30 cellular contexts compared by ENCODE assay signal in the genomic region with DNA sequence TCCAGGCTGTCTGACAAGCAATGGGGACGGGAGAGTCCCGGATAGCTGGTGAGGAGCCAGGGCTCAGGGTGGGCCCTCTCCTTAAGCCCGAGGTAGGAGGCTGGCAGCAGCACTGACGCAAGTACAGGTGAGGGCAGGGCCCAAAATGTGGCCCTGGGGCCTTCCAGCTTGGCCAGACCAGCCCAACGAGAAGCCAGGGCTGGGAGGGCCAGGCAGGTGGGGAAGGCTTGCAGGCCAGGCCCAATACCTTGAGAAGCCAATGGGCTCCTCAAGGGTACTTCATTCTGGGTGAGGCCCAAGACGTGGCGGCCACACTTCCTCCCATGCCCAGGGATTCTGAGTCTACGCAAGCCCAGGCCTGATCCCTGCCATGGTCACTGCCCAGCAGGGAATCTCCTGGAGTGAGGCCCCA. TPM values are rescaled to one million over a fixed set of nuclear protein-coding genes. Genes with fewer than 3 reads are reported as not detected.
DNase-seq lines count a peak whose midpoint lies in the region; ATAC-seq, FAIRE-seq and TF ChIP-seq lines count a peak whose summit lies in the region.
"Had no signal": no experiment of that assay in that cellular context is flagged by ENCODE, and none has a peak within 500 bp of the region (broad histone marks: within the 10 kb centered on the region; RNA-seq: fewer than 3 reads in every experiment).

No MANE protein-coding gene starts in this region.

- no peak for TF ChIP-seq RAD21 in HepG2 (CRISPR knock-in tag; IDR thresholded peaks at IDR 0.05)

- H3K4me1 ChIP-seq in HepG2 (ENCODE audit: insufficient read depth, low read length) (peaks cover 91% of the 10 kb centered on the region), right lobe of liver (no peaks in the 10 kb centered on the region), esophagus (ENCODE audit: control insufficient read depth in 2 of 2, insufficient read depth in 2 of 2, low read length in 1 of 2) (peaks cover 11 to 31% of the 10 kb centered on the region in 2 donors), neuronal stem cell (ENCODE audit: control insufficient read depth in 2 of 2, insufficient read depth in 1 of 2, low read depth in 1 of 2, low read length in 2 of 2) (peaks cover 25 to 26% of the 10 kb centered on the region in 2 donors), hepatocyte (ENCODE audit: insufficient read depth) (peaks cover 49% of the 10 kb centered on the region)
- H3K4me1 ChIP-seq: pancreas had no signal

- TF ChIP-seq CTCF in HepG2 (CRISPR knock-in tag; IDR thresholded peaks at IDR 0.05) (no peak), right lobe of liver (IDR thresholded peaks at IDR 0.05) (no peak), CD14-positive monocyte (IDR thresholded peaks at IDR 0.05) (no peak), hepatocyte (IDR thresholded peaks at IDR 0.05; ENCODE audit: poor library complexity) (no peak)

- peak overlapping the region; percentile 50 for H2AK5ac ChIP-seq in neuronal stem cell (ENCODE audit: low read depth, low read length)

- peak overlapping the region; percentile 72 for H2BK15ac ChIP-seq in neuronal stem cell (ENCODE audit: low read length)

- H3K9ac ChIP-seq in HepG2 (ENCODE audit: insufficient read depth, low read depth, low read length): no peak overlapping the region
- H3K9ac ChIP-seq in neuronal stem cell (ENCODE audit: low read depth, low read length, poor library complexity): peak overlapping the region; percentile 16

- no TSS peak for BruUV-seq in HepG2 (replicated peaks; lab: Mats Ljungman, UMichigan)

- H3K18ac ChIP-seq in neuronal stem cell (ENCODE audit: low read length): peak overlapping the region; percentile 69

- H3K27me3 ChIP-seq in HepG2 (ENCODE audit: control insufficient read depth in 1 of 2, insufficient read depth in 2 of 2, low read length in 2 of 2) (no peaks in the 10 kb centered on the region), right lobe of liver (no peaks in the 10 kb centered on the region), esophagus (ENCODE audit: control insufficient read depth in 1 of 2, insufficient read depth in 2 of 2, low read length in 2 of 2) (no peaks in the 10 kb centered on the region), neuronal stem cell (ENCODE audit: control insufficient read depth in 3 of 3, insufficient read depth in 3 of 3, low read depth in 1 of 3, low read length in 3 of 3) (no peaks in the 10 kb centered on the region), hepatocyte (no peaks in the 10 kb centered on the region)
- H3K27me3 ChIP-seq: cardiac muscle cell, gastrocnemius medialis, MG63, pancreas had no signal

- DNase-seq in HepG2 (ENCODE audit: low spot score): no peak
- DNase-seq in right lobe of liver: no peak
- no peak for DNase-seq in neuronal stem cell (ENCODE audit: low spot score)
- no peak for DNase-seq in GM03348 (ENCODE audit: low spot score)
- no peak for DNase-seq in CD14-positive monocyte (ENCODE audit: low spot score)
- DNase-seq in hepatocyte (ENCODE audit: low spot score): no peak
- DNase-seq: activated CD4-positive, alpha-beta memory T cell treated with anti-CD3 and anti-CD28 coated beads, Interleukin-2, amount 10 ng/mL, durations not matched to agents 7 days and 5 days; activated CD4-positive, alpha-beta T cell treated with anti-CD3 and anti-CD28 coated beads for 1 hour; CD4-positive, alpha-beta memory T cell; DMS 273 treated with DMSO at 0.1 percent for 48 hours; endodermal cell; gastrocnemius medialis; KBM-7; left ventricle myocardium superior; NCI-H1417 treated with DMSO at 0.1 percent for 48 hours; NCI-H748 treated with DMSO at 0.1 percent for 48 hours; nephron progenitor cell; pancreas; stimulated activated CD4-positive, alpha-beta T cell treated with anti-CD3 and anti-CD28 coated beads, Interleukin-1b, Interleukin-23, amount 100 ng/mL, for 48 hours had no signal

- no peak overlapping the region for H3K23ac ChIP-seq in neuronal stem cell (ENCODE audit: low read depth, low read length, poor library complexity)

- intact Hi-C loops in HepG2 (cut with micrococcal nuclease; ENCODE audit: unreplicated experiment) (no loop called here), right lobe of liver (cut with DNase I) (no loop called here), CD14-positive monocyte (cut with micrococcal nuclease) (loop anchor here in 1 of 2 donors (10.0 kb wide), 1 partner anchor 118 kb away; no protein-coding TSS in a partner anchor)

- no peak for FAIRE-seq in HepG2 (lab: Jason Lieb, UNC)
- FAIRE-seq: pancreas, urothelium cell line had no signal

- H2AFZ ChIP-seq in HepG2 (ENCODE audit: low read length): no peak overlapping the region
- H2AFZ ChIP-seq in neuronal stem cell (ENCODE audit: low read length): no peak overlapping the region
- no peak overlapping the region for H2AFZ ChIP-seq in hepatocyte

- no peak overlapping the region for H3K4ac ChIP-seq in neuronal stem cell (ENCODE audit: low read length)

- H2BK5ac ChIP-seq in neuronal stem cell (ENCODE audit: low read length): no peak overlapping the region

- no peak overlapping the region for H3K4me3 ChIP-seq in HepG2 (replicated peaks in 1 of 3; ENCODE audit: insufficient read depth in 1 of 3, low read depth in 2 of 3, low read length in 3 of 3)
- H3K4me3 ChIP-seq in right lobe of liver: no peak overlapping the region
- H3K4me3 ChIP-seq in esophagus (ENCODE audit: low read depth in 1 of 2, low read length in 2 of 2): no peak overlapping the region
- no peak overlapping the region for H3K4me3 ChIP-seq in neuronal stem cell (ENCODE audit: low read length in 2 of 2)
- H3K4me3 ChIP-seq in hepatocyte: no peak overlapping the region
- H3K4me3 ChIP-seq: cardiac muscle cell, gastrocnemius medialis, HAP-1, MG63, pancreas, SK-N-MC, smooth muscle cell had no signal

- no peak overlapping the region for H4K91ac ChIP-seq in neuronal stem cell (ENCODE audit: low read depth, low read length, poor library complexity)

- TF ChIP-seq POLR2A in HepG2 (IDR thresholded peaks at IDR 0.05; ENCODE audit: insufficient read depth in 1 of 2, low read depth in 2 of 2, low read length in 2 of 2): no peak
- no peak for TF ChIP-seq POLR2A in right lobe of liver (IDR thresholded peaks at IDR 0.05)

- H3K4me3 Mint-ChIP-seq in CD14-positive monocyte: no peak overlapping the region
- H3K4me3 Mint-ChIP-seq: activated CD4-positive, alpha-beta memory T cell treated with anti-CD3 and anti-CD28 coated beads, Interleukin-2, amount 10 ng/mL, durations not matched to agents 7 days and 5 days; activated T-helper 17 cell treated with anti-CD3 and anti-CD28 coated beads, Interleukin-2, amount 50 U/mL, for 72 hours; CD4-positive, alpha-beta memory T cell; endodermal cell; nephron progenitor cell; T-helper 1 cell treated with Interleukin-12 subunit alpha and Interleukin-12 subunit beta and Interleukin-4 antibody, amounts not matched to agents 30 μg/mL and 1 μg/mL, for 36 hours had no signal

- TF ChIP-seq EP300 in HepG2 (IDR thresholded peaks at IDR 0.05; ENCODE audit: low read depth in 2 of 2, low read length in 2 of 2) (no peak), HepG2 (CRISPR knock-in tag; IDR thresholded peaks at IDR 0.05; ENCODE audit: borderline replicate concordance) (no peak)

- no peak for ATAC-seq in HepG2
- ATAC-seq in right lobe of liver: no peak
- no peak for ATAC-seq in GM19328 (IDR thresholded peaks at IDR 0.05; ENCODE audit: unreplicated experiment)
- ATAC-seq: activated naive CD4-positive, alpha-beta T cell treated with anti-CD3 and anti-CD28 coated beads, Interleukin-2, amount 50 U/mL, for 72 hours; activated T-helper 17 cell treated with anti-CD3 and anti-CD28 coated beads, Interleukin-2, amount 50 U/mL, for 72 hours; gastrocnemius medialis had no signal

- H3K79me2 ChIP-seq in HepG2 (ENCODE audit: insufficient read depth, low read length) (no peaks in the 10 kb centered on the region), hepatocyte (no peaks in the 10 kb centered on the region)

- H4K8ac ChIP-seq in neuronal stem cell (ENCODE audit: low read depth, low read length): no peak overlapping the region

- no peaks in the 10 kb centered on the region for H3K36me3 Mint-ChIP-seq in CD14-positive monocyte
- H3K36me3 Mint-ChIP-seq: activated naive CD4-positive, alpha-beta T cell treated with anti-CD3 and anti-CD28 coated beads, Interleukin-2, amount 50 U/mL, for 72 hours; CD4-positive, alpha-beta memory T cell had no signal

- POLR2A ChIA-PET in HepG2 (lab: Yijun Ruan, JAX): interaction anchor here (1.1 kb wide), 1 partner anchor 38 kb away, joined by 4 read pairs; the partner anchor contains the start of gene AMOTL2

- H3K9me3 ChIP-seq in HepG2 (ENCODE audit: low read length) (no peaks in the 10 kb centered on the region), right lobe of liver (no peaks in the 10 kb centered on the region), esophagus (ENCODE audit: control insufficient read depth in 2 of 2, insufficient read depth in 1 of 2, low read depth in 1 of 2, low read length in 1 of 2) (no peaks in the 10 kb centered on the region), neuronal stem cell (replicated peaks in 1 of 2; ENCODE audit: control insufficient read depth in 2 of 2, insufficient read depth in 1 of 2, low read depth in 1 of 2, low read length in 2 of 2) (no peaks in the 10 kb centered on the region), hepatocyte (ENCODE audit: low read depth) (no peaks in the 10 kb centered on the region)
- H3K9me3 ChIP-seq: gastrocnemius medialis, HAP-1, MG63, pancreas had no signal

- H3K27me3 Mint-ChIP-seq in CD14-positive monocyte (ENCODE audit: low read depth in 3 of 3): peaks cover 1 to 6% (median 6%) of the 10 kb centered on the region in 3 donors
- H3K27me3 Mint-ChIP-seq: activated T-helper 17 cell treated with anti-CD3 and anti-CD28 coated beads, Interleukin-2, amount 50 U/mL, for 72 hours had no signal

- H3K4me2 ChIP-seq in HepG2 (ENCODE audit: low read depth, low read length) (no peak overlapping the region), neuronal stem cell (ENCODE audit: insufficient read depth, low read length, poor library complexity, severe bottlenecking) (no peak overlapping the region), hepatocyte (no peak overlapping the region)
- H3K4me2 ChIP-seq: smooth muscle cell had no signal

- H3K9me2 ChIP-seq in hepatocyte (replicated peaks; ENCODE audit: insufficient read depth): no peaks in the 10 kb centered on the region

- H3K27ac ChIP-seq in HepG2 (ENCODE audit: extremely low read length, insufficient read depth, low read length): no peak overlapping the region
- H3K27ac ChIP-seq in right lobe of liver: no peak overlapping the region
- peak overlapping the region; percentile 87 to 93 for H3K27ac ChIP-seq in esophagus (ENCODE audit: low read depth in 2 of 2, low read length in 1 of 2)
- no peak overlapping the region for H3K27ac ChIP-seq in neuronal stem cell (replicated peaks; ENCODE audit: low read length)
- no peak overlapping the region for H3K27ac ChIP-seq in hepatocyte
- H3K27ac ChIP-seq: cardiac muscle cell, gastrocnemius medialis, pancreas, SK-N-MC had no signal

- no peaks in the 10 kb centered on the region for H3K79me1 ChIP-seq in neuronal stem cell (ENCODE audit: low read depth, low read length)

- peak overlapping the region; percentile 34 for H2BK12ac ChIP-seq in neuronal stem cell (ENCODE audit: low read length)

- H3K36me3 ChIP-seq in HepG2 (replicated peaks in 1 of 2; ENCODE audit: control insufficient read depth in 1 of 2, insufficient read depth in 2 of 2, low read length in 2 of 2) (no peaks in the 10 kb centered on the region), right lobe of liver (no peaks in the 10 kb centered on the region), esophagus (ENCODE audit: control insufficient read depth in 2 of 2, insufficient read depth in 2 of 2, low read length in 1 of 2) (no peaks in the 10 kb centered on the region), neuronal stem cell (replicated peaks in 1 of 2; ENCODE audit: control insufficient read depth in 2 of 2, insufficient read depth in 2 of 2, low read length in 2 of 2) (no peaks in the 10 kb centered on the region), hepatocyte (replicated peaks; ENCODE audit: insufficient read depth, low read depth) (no peaks in the 10 kb centered on the region)
- H3K36me3 ChIP-seq: cardiac muscle cell, gastrocnemius medialis, HAP-1, MG63, pancreas had no signal

- no peak overlapping the region for H3K27ac Mint-ChIP-seq in CD14-positive monocyte
- H3K27ac Mint-ChIP-seq: activated CD4-positive, alpha-beta memory T cell treated with anti-CD3 and anti-CD28 coated beads, Interleukin-2, amount 10 ng/mL, durations not matched to agents 7 days and 5 days; activated naive CD4-positive, alpha-beta T cell treated with anti-CD3 and anti-CD28 coated beads, Interleukin-2, amount 50 U/mL, for 72 hours; activated T-helper 17 cell treated with anti-CD3 and anti-CD28 coated beads, Interleukin-2, amount 50 U/mL, for 72 hours; endodermal cell; nephron progenitor cell; T-helper 1 cell treated with Interleukin-12 subunit alpha and Interleukin-12 subunit beta and Interleukin-4 antibody, amounts not matched to agents 30 μg/mL and 1 μg/mL, for 36 hours had no signal

- in situ Hi-C loops in HepG2 (cut with HindIII; ENCODE audit: extremely low pct_ligation_motif_present, low pct_unique_long_range_greater_than_20kb): no loop called here

- no peak overlapping the region for H3K14ac ChIP-seq in neuronal stem cell (ENCODE audit: low read length)

- CTCF ChIA-PET in HepG2 (lab: Yijun Ruan, JAX; ENCODE audit: low intra/inter-chr PET ratio, low total read pairs): no interaction called here

- H2BK120ac ChIP-seq in neuronal stem cell (ENCODE audit: low read depth, low read length): no peak overlapping the region

- H4K20me1 ChIP-seq in HepG2 (ENCODE audit: insufficient read depth, low read length): no peaks in the 10 kb centered on the region
- no peaks in the 10 kb centered on the region for H4K20me1 ChIP-seq in hepatocyte (ENCODE audit: insufficient read depth, poor library complexity, severe bottlenecking)

- H3K9me3 Mint-ChIP-seq in CD14-positive monocyte: no peaks in the 10 kb centered on the region
- H3K9me3 Mint-ChIP-seq: activated CD4-positive, alpha-beta memory T cell treated with anti-CD3 and anti-CD28 coated beads, Interleukin-2, amount 10 ng/mL, durations not matched to agents 7 days and 5 days; activated naive CD4-positive, alpha-beta T cell treated with anti-CD3 and anti-CD28 coated beads, Interleukin-2, amount 50 U/mL, for 72 hours; activated T-helper 17 cell treated with anti-CD3 and anti-CD28 coated beads, Interleukin-2, amount 50 U/mL, for 72 hours; CD4-positive, alpha-beta memory T cell; endodermal cell; nephron progenitor cell; T-helper 1 cell treated with Interleukin-12 subunit alpha and Interleukin-12 subunit beta and Interleukin-4 antibody, amounts not matched to agents 30 μg/mL and 1 μg/mL, for 36 hours had no signal

- 98% methylated on average over 5 of the region's 8 CpGs for WGBS in HepG2 (ENCODE audit: low lambda C conversion rate)
- WGBS in right lobe of liver (ENCODE audit: insufficient coverage, low coverage, low lambda C conversion rate, missing lambda C conversion rate): no CpG with 5 or more reads among the region's 8 CpGs
- WGBS in esophagus, 2 donors: 55 to 71% methylated on average over 8 of the region's 8 CpGs
- no CpG with 5 or more reads among the region's 8 CpGs for WGBS in neuronal stem cell (ENCODE audit: extremely low coverage in 2 of 2, insufficient read length in 2 of 2, insufficient replicate concordance in 1 of 2), 2 donors
- 98% methylated on average over 7 of the region's 8 CpGs for WGBS in hepatocyte (ENCODE audit: low lambda C conversion rate, missing lambda C conversion rate)

- no peaks in the 10 kb centered on the region for H3K4me1 Mint-ChIP-seq in CD14-positive monocyte
- H3K4me1 Mint-ChIP-seq: activated CD4-positive, alpha-beta memory T cell treated with anti-CD3 and anti-CD28 coated beads, Interleukin-2, amount 10 ng/mL, durations not matched to agents 7 days and 5 days; activated T-helper 17 cell treated with anti-CD3 and anti-CD28 coated beads, Interleukin-2, amount 50 U/mL, for 72 hours had no signal

RNA-seq across cellular contexts. Expression of gene AMOTL2, which starts 37.2 kb away (rescaled TPM):
- total RNA-seq in HepG2 (2016; rRNA removed; fragmentation: Illumina TruSeq; extraction: Trizol): 11.5 and 17.3 TPM in 2 replicates
- 1.3 and 1.8 TPM in 2 replicates for total RNA-seq in HepG2 (2016; cell fraction: cytosol; rRNA removed; fragmentation: Illumina TruSeq; extraction: Trizol; ENCODE audit: low read depth)
- total RNA-seq in HepG2 (2016; cell fraction: insoluble cytoplasmic fraction; rRNA removed; fragmentation: Illumina TruSeq; extraction: Trizol): 10.0 and 18.3 TPM in 2 replicates
- total RNA-seq in HepG2 (2016; cell fraction: membrane; rRNA removed; fragmentation: Illumina TruSeq; extraction: Trizol): 5.3 and 5.6 TPM in 2 replicates
- total RNA-seq in HepG2 (2016; cell fraction: nucleus; rRNA removed; fragmentation: Illumina TruSeq; extraction: Trizol): 25.6 and 30.4 TPM in 2 replicates
- 14.0 and 18.5 TPM in 2 replicates for polyA plus RNA-seq in HepG2 (2011; rRNA removed)
- polyA plus RNA-seq in HepG2 (2011; cell fraction: cytosol; rRNA removed): 7.7 and 10.7 TPM in 2 replicates
- 39.3 and 76.1 TPM in 2 replicates for polyA plus RNA-seq in HepG2 (2011; cell fraction: nucleus; rRNA removed)
- polyA plus RNA-seq in HepG2 (2012): 5.4 and 7.4 TPM in 2 replicates
- polyA plus RNA-seq in HepG2 (2016; cell fraction: cytosol; fragmentation: Illumina TruSeq; extraction: Trizol; ENCODE audit: low read depth): 0.38 and 0.55 TPM in 2 replicates
- polyA plus RNA-seq in HepG2 (2016; cell fraction: insoluble cytoplasmic fraction; fragmentation: Illumina TruSeq; extraction: Trizol; ENCODE audit: low read depth): 8.6 and 12.7 TPM in 2 replicates
- polyA plus RNA-seq in HepG2 (2016; cell fraction: membrane; fragmentation: Illumina TruSeq; extraction: Trizol; ENCODE audit: low read depth): 1.5 and 1.7 TPM in 2 replicates
- polyA plus RNA-seq in HepG2 (2016; cell fraction: nucleus; fragmentation: Illumina TruSeq; extraction: Trizol; ENCODE audit: insufficient read depth, low read depth): 19.3 and 21.2 TPM in 2 replicates
- 47.5 and 50.2 TPM in 2 replicates for polyA minus RNA-seq in HepG2 (2011; rRNA and poly(A)+ RNA removed; ENCODE audit: low replicate concordance)
- 12.3 and 13.8 TPM in 2 replicates for polyA minus RNA-seq in HepG2 (2011; cell fraction: cytosol; rRNA and poly(A)+ RNA removed)
- polyA minus RNA-seq in HepG2 (2011; cell fraction: nucleus; rRNA and poly(A)+ RNA removed): 44.1 and 53.9 TPM in 2 replicates
- total RNA-seq in right lobe of liver: 10 to 100 TPM; 18.0 to 33.3 (median 21.8) TPM
- 10 to 100 TPM; 21.2 to 23.2 TPM for polyA plus RNA-seq in esophagus
- 61.7 TPM for polyA plus RNA-seq in neuronal stem cell (2013, experiment 1 of 2)
- polyA plus RNA-seq in neuronal stem cell (2013, experiment 2 of 2): 60.5 TPM
- not detected for polyA plus RNA-seq in CD14-positive monocyte
- total RNA-seq in hepatocyte: 71.4 and 81.6 TPM in 2 replicates
- polyA plus RNA-seq in hepatocyte: 63.9 and 74.2 TPM in 2 replicates
- total RNA-seq: activated CD4-positive, alpha-beta memory T cell treated with anti-CD3 and anti-CD28 coated beads, Interleukin-2, amount 10 ng/mL, durations not matched to agents 7 days and 5 days; activated T-helper 17 cell treated with anti-CD3 and anti-CD28 coated beads, Interleukin-2, amount 50 U/mL, for 72 hours had no signal

Comparison
In these comparisons a context has a peak if more than half of its experiments do, and no peak if none do; other contexts are left out.
1. H3K27ac ChIP-seq: peak in esophagus (2 of 2); none in HepG2 (single experiment), right lobe of liver (0 of 3), neuronal stem cell (single experiment) and hepatocyte (single experiment).